ENCODE assay signal across 9 cellular contexts in genomic region chr5:89457411-89458329, GRCh38.
DNase-seq lines count a peak whose midpoint lies in the region; ATAC-seq and TF ChIP-seq lines count a peak whose summit lies in the region.
"Had no signal": no experiment of that assay in that cellular context is flagged by ENCODE, and none has a peak within 500 bp of the region (broad histone marks: within the 10 kb centered on the region; RNA-seq: fewer than 3 reads in every experiment).

No MANE protein-coding gene starts in this region.

- no peaks in the 10 kb centered on the region for H3K27me3 Mint-ChIP-seq in activated CD8-positive, alpha-beta memory T cell treated with anti-CD3 and anti-CD28 coated beads, Interleukin-2, amount 10 ng/mL, durations not matched to agents 7 days and 5 days
- H3K27me3 Mint-ChIP-seq: T-cell had no signal

- CTCF ChIA-PET in HCT116 (lab: Charles Lee) = interaction anchor here (1.5 kb wide), 1 partner anchor 730 kb away, joined by 3 read pairs; no protein-coding TSS in a partner anchor
- CTCF ChIA-PET in activated CD8-positive, alpha-beta memory T cell treated with anti-CD3 and anti-CD28 coated beads, Interleukin-2, amount 10 ng/mL, durations not matched to agents 7 days and 5 days (lab: Charles Lee) = no interaction called here

- no peaks in the 10 kb centered on the region for H3K79me2 ChIP-seq in HCT116 (ENCODE audit: insufficient read depth, low read length)

- no peaks in the 10 kb centered on the region for H4K20me1 ChIP-seq in HCT116 (ENCODE audit: insufficient read depth)

- BruUV-seq in HCT116 (replicated peaks; lab: Mats Ljungman, UMichigan) = no TSS peak

- RAD21 ChIA-PET in HCT116 (lab: Charles Lee; ENCODE audit: low non-redundant PET in 1 of 2, low total read pairs in 2 of 2, uncharacterized antibody in 2 of 2, unreplicated experiment in 2 of 2) = no interaction called here

- ATAC-seq in HCT116 (peak; percentile 97), GM21447 (IDR thresholded peaks at IDR 0.05; ENCODE audit: unreplicated experiment) (no peak)
- ATAC-seq in activated CD8-positive, alpha-beta memory T cell treated with anti-CD3 and anti-CD28 coated beads, Interleukin-2, amount 10 ng/mL, durations not matched to agents 7 days and 5 days = no peak
- ATAC-seq: T-cell had no signal

- no peaks in the 10 kb centered on the region for H3K9me2 ChIP-seq in HCT116 (ENCODE audit: insufficient read depth)

- no peaks in the 10 kb centered on the region for H3K36me3 Mint-ChIP-seq in activated CD8-positive, alpha-beta memory T cell treated with anti-CD3 and anti-CD28 coated beads, Interleukin-2, amount 10 ng/mL, durations not matched to agents 7 days and 5 days
- H3K36me3 Mint-ChIP-seq: T-cell had no signal

- peak; percentile 86 for DNase-seq in HCT116 (ENCODE audit: low read depth, low spot score)
- DNase-seq in SJCRH30 = peak; percentile 70 to 82
- peak; percentile 57 to 89 for DNase-seq in foreskin fibroblast
- DNase-seq in activated CD8-positive, alpha-beta memory T cell treated with anti-CD3 and anti-CD28 coated beads, Interleukin-2, amount 10 ng/mL, durations not matched to agents 7 days and 5 days = no peak
- no peak for DNase-seq in NCI-H1436 treated with DMSO at 0.1 percent for 48 hours (lab: John Stamatoyannopoulos, UW)
- no peak for DNase-seq in activated effector memory CD4-positive, alpha-beta T cell treated with Interleukin-2 at 50 U/mL for 16 hours

- POLR2A ChIA-PET in HCT116 (lab: Charles Lee) = interaction anchor here (0.9 to 1.0 kb wide), 2 partner anchors 12 to 13 kb away, joined by 4 read pairs; no protein-coding TSS in a partner anchor

- H3K27ac ChIP-seq in HCT116 (ENCODE audit: low read depth, low read length) (no peak overlapping the region), SJCRH30 (peak overlapping the region; percentile 81), skeletal muscle tissue (ENCODE audit: low read depth, low read length) (peak overlapping the region; percentile 97)

- no peaks in the 10 kb centered on the region for H3K36me3 ChIP-seq in HCT116 (ENCODE audit: control insufficient read depth in 1 of 2, insufficient read depth in 2 of 2, low read length in 2 of 2)
- no peaks in the 10 kb centered on the region for H3K36me3 ChIP-seq in SJCRH30
- H3K36me3 ChIP-seq in skeletal muscle tissue (ENCODE audit: control insufficient read depth in 3 of 3, insufficient read depth in 3 of 3, low read length in 3 of 3) = no peaks in the 10 kb centered on the region

- H3K9ac ChIP-seq in HCT116 (ENCODE audit: low read length) = 0 out of 2 replicates have a peak overlapping the region, but pooled peaks have one; percentile 10
- H3K9ac ChIP-seq in skeletal muscle tissue (ENCODE audit: low read depth in 1 of 3, low read length in 3 of 3) = peak overlapping the region; percentile 41 to 54 (median 41)

- H3K4me3 ChIP-seq in HCT116 (replicated peaks in 1 of 2; ENCODE audit: low read depth in 1 of 2, low read length in 2 of 2) = peak overlapping the region in 1 of 2 experiments; percentile 23; a peak in 1 of 4 replicates
- H3K4me3 ChIP-seq in SJCRH30 = no peak overlapping the region
- no peak overlapping the region for H3K4me3 ChIP-seq in foreskin fibroblast (ENCODE audit: low read depth in 1 of 2, low read length in 2 of 2)
- H3K4me3 ChIP-seq in skeletal muscle tissue (ENCODE audit: low read length in 3 of 3) = peak overlapping the region; percentile 38 to 61 (median 49)

- H3K27me3 ChIP-seq in HCT116 (ENCODE audit: insufficient read depth, low read length) = no peaks in the 10 kb centered on the region
- H3K27me3 ChIP-seq in SJCRH30 = no peaks in the 10 kb centered on the region
- no peaks in the 10 kb centered on the region for H3K27me3 ChIP-seq in skeletal muscle tissue (ENCODE audit: control insufficient read depth in 3 of 3, insufficient read depth in 3 of 3, low read length in 3 of 3)

- no peak for TF ChIP-seq POLR2A in HCT116 (IDR thresholded peaks at IDR 0.05; ENCODE audit: borderline replicate concordance, extremely low read depth, insufficient read depth, insufficient read length)

- H3K4me2 ChIP-seq in HCT116 (ENCODE audit: low read length) = peak overlapping the region; percentile 67

- H3K9me3 Mint-ChIP-seq in activated CD8-positive, alpha-beta memory T cell treated with anti-CD3 and anti-CD28 coated beads, Interleukin-2, amount 10 ng/mL, durations not matched to agents 7 days and 5 days (ENCODE audit: low read depth) = no peaks in the 10 kb centered on the region

- TF ChIP-seq RAD21 in HCT116 (IDR thresholded peaks at IDR 0.05; ENCODE audit: low read depth) = peak; percentile 23; the same call in 1 of the 2 replicates

- no peaks in the 10 kb centered on the region for H3K4me1 Mint-ChIP-seq in activated CD8-positive, alpha-beta memory T cell treated with anti-CD3 and anti-CD28 coated beads, Interleukin-2, amount 10 ng/mL, durations not matched to agents 7 days and 5 days
- H3K4me1 Mint-ChIP-seq: T-cell had no signal

- no peak overlapping the region for H3K27ac Mint-ChIP-seq in activated CD8-positive, alpha-beta memory T cell treated with anti-CD3 and anti-CD28 coated beads, Interleukin-2, amount 10 ng/mL, durations not matched to agents 7 days and 5 days
- H3K27ac Mint-ChIP-seq: T-cell had no signal

- no peak overlapping the region for H3K4me3 Mint-ChIP-seq in activated CD8-positive, alpha-beta memory T cell treated with anti-CD3 and anti-CD28 coated beads, Interleukin-2, amount 10 ng/mL, durations not matched to agents 7 days and 5 days
- H3K4me3 Mint-ChIP-seq: T-cell had no signal

- TF ChIP-seq CTCF in HCT116 (IDR thresholded peaks at IDR 0.05 in 2 of 3, conservative IDR thresholded peaks at IDR 0.05 in 1 of 3; ENCODE audit: borderline replicate concordance in 1 of 3, insufficient read depth in 1 of 3, low read depth in 2 of 3, low read length in 2 of 3) (no peak), foreskin fibroblast (IDR thresholded peaks at IDR 0.05; ENCODE audit: low read depth, low read length) (no peak)

- no peaks in the 10 kb centered on the region for H3K9me3 ChIP-seq in HCT116 (ENCODE audit: control insufficient read depth in 1 of 2, insufficient read depth in 1 of 2, low read depth in 1 of 2, low read length in 2 of 2)
- H3K9me3 ChIP-seq in SJCRH30 (replicated peaks) = no peaks in the 10 kb centered on the region
- H3K9me3 ChIP-seq in skeletal muscle tissue (ENCODE audit: control insufficient read depth in 3 of 3, low read length in 3 of 3) = no peaks in the 10 kb centered on the region

- H2AFZ ChIP-seq in HCT116 (ENCODE audit: low read depth, low read length, poor library complexity, severe bottlenecking) = peak overlapping the region; percentile 69

- peaks cover 8 to 17% of the 10 kb centered on the region in 2 experiments; a peak in 3 of 4 replicates for H3K4me1 ChIP-seq in HCT116 (ENCODE audit: control insufficient read depth in 1 of 2, insufficient read depth in 2 of 2, low read length in 2 of 2)
- H3K4me1 ChIP-seq in SJCRH30 = peaks cover 28% of the 10 kb centered on the region
- peaks cover 11 to 15% (median 14%) of the 10 kb centered on the region in 3 donors for H3K4me1 ChIP-seq in skeletal muscle tissue (ENCODE audit: control insufficient read depth in 3 of 3, insufficient read depth in 3 of 3, low read length in 3 of 3)

- intact Hi-C loops in HCT116 (cut with micrococcal nuclease) = no loop called here

TF ChIP-seq in HCT116, 20 proteins besides CTCF, POLR2A, EP300 and RAD21:
- TF ChIP-seq JUND (IDR thresholded peaks at IDR 0.05) = peak; percentile 84
- no peak for TF ChIP-seq ZBTB33 (IDR thresholded peaks at IDR 0.05; ENCODE audit: extremely low read depth, insufficient replicate concordance, low read length)
- peak; percentile 35 for TF ChIP-seq MAX (IDR thresholded peaks at IDR 0.05)
- peak; percentile 8 for TF ChIP-seq YY1 (IDR thresholded peaks at IDR 0.05; ENCODE audit: extremely low read depth, insufficient replicate concordance, low read depth, low read length)
- TF ChIP-seq CEBPB (IDR thresholded peaks at IDR 0.05; ENCODE audit: low read depth) = 0 out of 2 replicates have a peak, but pooled peaks have one; percentile 3
- peak; percentile 51 for TF ChIP-seq TCF7L2 (IDR thresholded peaks at IDR 0.05; ENCODE audit: borderline replicate concordance, extremely low read depth, insufficient read depth, insufficient read length)
- TF ChIP-seq FOSL1 (IDR thresholded peaks at IDR 0.05; ENCODE audit: low read depth) = peak; percentile 78
- TF ChIP-seq ZFX (IDR thresholded peaks at IDR 0.05) = no peak
- TF ChIP-seq SP1 (IDR thresholded peaks at IDR 0.05; ENCODE audit: low read depth) = peak; percentile 84
- peak; percentile 73; the same call in 1 of the 2 replicates for TF ChIP-seq CBX3 (IDR thresholded peaks at IDR 0.05; ENCODE audit: low read depth)
- peak; percentile 38; the same call in 1 of the 2 replicates for TF ChIP-seq POLR2AphosphoS5 (IDR thresholded peaks at IDR 0.05; ENCODE audit: low read depth, low read length)

Comparison
In these comparisons a context has a peak if more than half of its experiments do, and no peak if none do; other contexts are left out.
1. DNase-seq: peak in HCT116 (single experiment), SJCRH30 (2 of 2) and foreskin fibroblast (2 of 2); none in activated CD8-positive, alpha-beta memory T cell treated with anti-CD3 and anti-CD28 coated beads, Interleukin-2, amount 10 ng/mL, durations not matched to agents 7 days and 5 days (single experiment), NCI-H1436 treated with DMSO at 0.1 percent for 48 hours (single experiment) and activated effector memory CD4-positive, alpha-beta T cell treated with Interleukin-2 at 50 U/mL for 16 hours (single experiment).
2. H3K4me3 ChIP-seq: peak in skeletal muscle tissue (3 of 3); none in SJCRH30 (single experiment) and foreskin fibroblast (0 of 2).